ENCODE assay signal across 10 cellular contexts in genomic region chr11:64804346-64805210, GRCh38. TPM values are rescaled to one million over a fixed set of nuclear protein-coding genes. Genes with fewer than 3 reads are reported as not detected.
A peak's percentile ranks its signal among the peaks of the same experiment; 100 is the strongest.
DNase-seq lines count a peak whose midpoint lies in the region; ATAC-seq and TF ChIP-seq lines count a peak whose summit lies in the region.
"Had no signal": no experiment of that assay in that cellular context is flagged by ENCODE, and none has a peak within 500 bp of the region (broad histone marks: within the 10 kb centered on the region; RNA-seq: fewer than 3 reads in every experiment).

No MANE protein-coding gene starts in this region.

- H3K27me3 Mint-ChIP-seq in CD8-positive, alpha-beta memory T cell = peaks cover 0 to 4% of the 10 kb centered on the region in 2 donors
- H3K27me3 Mint-ChIP-seq in IgD-negative memory B cell (no peaks in the 10 kb centered on the region), nephron (ENCODE audit: low read depth) (no peaks in the 10 kb centered on the region)

- H3K4me3 Mint-ChIP-seq in CD8-positive, alpha-beta memory T cell = peak overlapping the region in 6 of 7 donors; percentile 83 to 95 (median 88)
- H3K4me3 Mint-ChIP-seq in IgD-negative memory B cell = peak overlapping the region in 3 of 4 donors; percentile 88 to 95 (median 92)
- peak overlapping the region; percentile 79 to 86 (median 84) for H3K4me3 Mint-ChIP-seq in nephron

- H3K9me3 Mint-ChIP-seq in CD8-positive, alpha-beta memory T cell = no peaks in the 10 kb centered on the region
- no peaks in the 10 kb centered on the region for H3K9me3 Mint-ChIP-seq in IgD-negative memory B cell
- no peaks in the 10 kb centered on the region for H3K9me3 Mint-ChIP-seq in nephron

- POLR2A ChIA-PET in CD8-positive, alpha-beta memory T cell (lab: Charles Lee) = interaction anchor here (1.1 to 4.9 kb wide), 2 partner anchors 26 to 60 kb away, joined by 4 to 46 read pairs; partner anchors contain the start of gene SF1

- TF ChIP-seq CTCF in breast epithelium (IDR thresholded peaks at IDR 0.05) (no peak), nephron (IDR thresholded peaks at IDR 0.05; ENCODE audit: unreplicated experiment in 3 of 3) (no peak)

- DNase-seq in CD8-positive, alpha-beta memory T cell = no peak
- DNase-seq in breast epithelium (ENCODE audit: low spot score in 2 of 2) (no peak), NCI-H1092 treated with DMSO at 0.1 percent for 48 hours (lab: John Stamatoyannopoulos, UW) (no peak)
- DNase-seq: activated effector memory CD4-positive, alpha-beta T cell treated with anti-CD3 and anti-CD28 coated beads, Interleukin-2, amount 50 U/mL, for 16 hours; NK-92 treated with Interleukin-12 subunit alpha and Interleukin-12 subunit beta, amount 100 ng/mL, for 24 hours had no signal

- CTCF ChIA-PET in CD8-positive, alpha-beta memory T cell (lab: Charles Lee) = interaction anchor here (1.0 to 2.2 kb wide), 3 partner anchors 37 to 60 kb away, joined by 3 to 9 read pairs (median 3); partner anchors contain the start of gene RASGRP2

- peaks cover 23% of the 10 kb centered on the region for H3K36me3 ChIP-seq in CD8-positive, alpha-beta memory T cell (ENCODE audit: insufficient read depth, low read length)
- H3K36me3 ChIP-seq in breast epithelium = no peaks in the 10 kb centered on the region

- no peaks in the 10 kb centered on the region for H3K9me3 ChIP-seq in CD8-positive, alpha-beta memory T cell (ENCODE audit: low read length)
- H3K9me3 ChIP-seq in breast epithelium = no peaks in the 10 kb centered on the region

- peak overlapping the region in 6 of 8 donors; percentile 93 to 98 (median 96) for H3K27ac Mint-ChIP-seq in CD8-positive, alpha-beta memory T cell
- peak overlapping the region in 2 of 3 donors; percentile 94 to 96 for H3K27ac Mint-ChIP-seq in IgD-negative memory B cell
- H3K27ac Mint-ChIP-seq in nephron = no peak overlapping the region

- ATAC-seq in GM19397 (IDR thresholded peaks at IDR 0.05; ENCODE audit: unreplicated experiment) (no peak), HG02870 (IDR thresholded peaks at IDR 0.05; ENCODE audit: unreplicated experiment) (no peak), HG02571 (IDR thresholded peaks at IDR 0.05; ENCODE audit: unreplicated experiment) (no peak)

- no peaks in the 10 kb centered on the region for H3K27me3 ChIP-seq in CD8-positive, alpha-beta memory T cell (ENCODE audit: insufficient read depth, low read length, poor library complexity, severe bottlenecking)
- no peaks in the 10 kb centered on the region for H3K27me3 ChIP-seq in breast epithelium

- no peak overlapping the region for H3K27ac ChIP-seq in CD8-positive, alpha-beta memory T cell (ENCODE audit: low read depth, low read length)
- H3K27ac ChIP-seq in breast epithelium = peak overlapping the region; percentile 85

- no peak for TF ChIP-seq POLR2A in breast epithelium (IDR thresholded peaks at IDR 0.05)

- intact Hi-C loops in breast epithelium (cut with DNase I; ENCODE audit: low total_unique reads) = no loop called here

- H3K4me3 ChIP-seq in CD8-positive, alpha-beta memory T cell (ENCODE audit: low read length) = no peak overlapping the region
- peak overlapping the region in 1 of 3 donors; percentile 77 for H3K4me3 ChIP-seq in breast epithelium

- H3K36me3 Mint-ChIP-seq in CD8-positive, alpha-beta memory T cell = peaks cover 0 to 60% (median 0%) of the 10 kb centered on the region in 3 donors
- H3K36me3 Mint-ChIP-seq in IgD-negative memory B cell (peaks cover 5% of the 10 kb centered on the region), nephron (ENCODE audit: low read depth) (peaks cover 22% of the 10 kb centered on the region)

- H3K4me1 Mint-ChIP-seq in CD8-positive, alpha-beta memory T cell = peaks cover 24 to 48% (median 28%) of the 10 kb centered on the region in 3 donors
- H3K4me1 Mint-ChIP-seq in IgD-negative memory B cell = peaks cover 14 to 28% (median 18%) of the 10 kb centered on the region in 3 donors
- H3K4me1 Mint-ChIP-seq in nephron = peaks cover 21% of the 10 kb centered on the region

- peaks cover 37% of the 10 kb centered on the region for H3K4me1 ChIP-seq in CD8-positive, alpha-beta memory T cell (ENCODE audit: insufficient read depth, low read length)
- peaks cover 1 to 11% of the 10 kb centered on the region in 2 donors for H3K4me1 ChIP-seq in breast epithelium

RNA-seq across cellular contexts. Expression of gene MAP4K2, which starts 1.6 kb away (rescaled TPM):
- total RNA-seq in CD8-positive, alpha-beta memory T cell = 10 to 100 TPM; 54.8 to 55.3 TPM
- 39.0 TPM for polyA plus RNA-seq in CD8-positive, alpha-beta memory T cell
- 68.1 TPM for polyA plus RNA-seq in IgD-negative memory B cell
- total RNA-seq in breast epithelium = 10 to 100 TPM in 2 of 3 donors, 1 to 10 TPM in 1; 7.7 to 16.1 (median 14.0) TPM

RNA-seq across cellular contexts. Expression of gene MEN1, which starts 5.8 kb away (rescaled TPM):
- 10 to 100 TPM; 45.8 to 47.7 TPM for total RNA-seq in CD8-positive, alpha-beta memory T cell
- polyA plus RNA-seq in CD8-positive, alpha-beta memory T cell = 45.0 TPM
- polyA plus RNA-seq in IgD-negative memory B cell = 36.4 TPM
- total RNA-seq in breast epithelium = 10 to 100 TPM; 11.4 to 19.0 (median 14.8) TPM

RNA-seq across cellular contexts. Expression of gene SF1, which starts 26.2 kb away (rescaled TPM):
- total RNA-seq in CD8-positive, alpha-beta memory T cell = 100 to 1,000 TPM; 403 to 423 TPM
- polyA plus RNA-seq in CD8-positive, alpha-beta memory T cell = 176 TPM
- 170 TPM for polyA plus RNA-seq in IgD-negative memory B cell
- 100 to 1,000 TPM; 264 to 293 (median 277) TPM for total RNA-seq in breast epithelium

RNA-seq across cellular contexts. Expression of gene CDC42BPG, which starts 39.9 kb away (rescaled TPM):
- total RNA-seq in CD8-positive, alpha-beta memory T cell = 1 to 10 TPM in 1 of 2 experiments, under 1 TPM in 1; 0.66 to 2.3 TPM
- 0.52 TPM for polyA plus RNA-seq in CD8-positive, alpha-beta memory T cell
- polyA plus RNA-seq in IgD-negative memory B cell = 0.15 TPM
- total RNA-seq in breast epithelium = 10 to 100 TPM in 1 of 3 donors, 1 to 10 TPM in 1, not detected in 1; 5.9 to 14.9 TPM

RNA-seq across cellular contexts. Expression of gene PYGM, which starts 44.8 kb away (rescaled TPM):
- total RNA-seq in CD8-positive, alpha-beta memory T cell = 1 to 10 TPM; 2.2 TPM
- 0.15 TPM for polyA plus RNA-seq in CD8-positive, alpha-beta memory T cell
- polyA plus RNA-seq in IgD-negative memory B cell = 2.0 TPM
- 1 to 10 TPM; 1.3 to 4.5 (median 3.4) TPM for total RNA-seq in breast epithelium

Comparison
In these comparisons a context has a peak if more than half of its experiments do, and no peak if none do; other contexts are left out.
1. H3K27ac Mint-ChIP-seq: peak in CD8-positive, alpha-beta memory T cell (6 of 8) and IgD-negative memory B cell (2 of 3); none in nephron (0 of 3).
2. Peak in every context shown above with its lines, with median percentiles within 50 percentile points of each other: H3K4me3 Mint-ChIP-seq.